In genomic region chr13:33189470-33189869, GRCh38 we compare ENCODE assay signal across 26 cellular contexts.
DNase-seq lines count a peak whose midpoint lies in the region; ATAC-seq and TF ChIP-seq lines count a peak whose summit lies in the region.
"Had no signal": no experiment of that assay in that cellular context is flagged by ENCODE, and none has a peak within 500 bp of the region (broad histone marks: within the 10 kb centered on the region; RNA-seq: fewer than 3 reads in every experiment).

No MANE protein-coding gene starts in this region.

- TF ChIP-seq POLR2A in IMR-90 (IDR thresholded peaks at IDR 0.05; ENCODE audit: low read depth, low read length) = no peak
- TF ChIP-seq POLR2A in gastrocnemius medialis (IDR thresholded peaks at IDR 0.05) = no peak

- H2AK5ac ChIP-seq in IMR-90 (ENCODE audit: low read depth, low read length) = peak overlapping the region; percentile 44; the same call in 1 of the 2 replicates

- CTCF ChIA-PET in AG04450 (lab: Charles Lee) = interaction anchor here (0.5 to 1.1 kb wide), 2 partner anchors 328 to 354 kb away, joined by 3 to 4 read pairs; no protein-coding TSS in a partner anchor
- CTCF ChIA-PET in IMR-90 (lab: Yijun Ruan, JAX) = no interaction called here
- CTCF ChIA-PET in naive thymus-derived CD4-positive, alpha-beta T cell (lab: Charles Lee) = no interaction called here

- intact Hi-C loops in IMR-90 (cut with micrococcal nuclease) = no loop called here
- intact Hi-C loops in gastrocnemius medialis (cut with DNase I; ENCODE audit: low total_unique reads) = no loop called here
- intact Hi-C loops in naive thymus-derived CD4-positive, alpha-beta T cell (cut with micrococcal nuclease) = loop anchor here in 1 of 2 donors (2.0 kb wide), 1 partner anchor 15 kb away; no protein-coding TSS in a partner anchor
- intact Hi-C loops in mucosa of descending colon (cut with DNase I, micrococcal nuclease) = no loop called here
- intact Hi-C loops in psoas muscle (cut with DNase I) = no loop called here

- H3K4me3 ChIP-seq in AG04450 (ENCODE audit: low read depth, low read length) = no peak overlapping the region
- no peak overlapping the region for H3K4me3 ChIP-seq in IMR-90 (ENCODE audit: insufficient read depth, low read depth, low read length)
- H3K4me3 ChIP-seq in esophagus (ENCODE audit: low read depth in 1 of 2, low read length in 2 of 2) = no peak overlapping the region
- no peak overlapping the region for H3K4me3 ChIP-seq in gastrocnemius medialis
- no peak overlapping the region for H3K4me3 ChIP-seq in naive thymus-derived CD4-positive, alpha-beta T cell (ENCODE audit: low read length)
- no peak overlapping the region for H3K4me3 ChIP-seq in mucosa of descending colon
- H3K4me3 ChIP-seq in psoas muscle = no peak overlapping the region
- H3K4me3 ChIP-seq: ascending aorta, lung, prostate gland had no signal

- BruUV-seq in IMR-90 (replicated peaks; lab: Mats Ljungman, UMichigan) = no TSS peak

- H3K27ac ChIP-seq in AG04450 (ENCODE audit: low read depth, low read length) (peak overlapping the region; percentile 25), IMR-90 (ENCODE audit: insufficient read depth, low read length) (peak overlapping the region; percentile 46; the same call in 1 of the 2 replicates), esophagus (ENCODE audit: low read depth in 2 of 2, low read length in 1 of 2) (peak overlapping the region; percentile 3 to 33), gastrocnemius medialis (peak overlapping the region in 3 of 4 donors; percentile 21 to 51 (median 48)), psoas muscle (no peak overlapping the region)
- no peak overlapping the region for H3K27ac ChIP-seq in naive thymus-derived CD4-positive, alpha-beta T cell (ENCODE audit: low read depth, low read length)
- H3K27ac ChIP-seq: prostate gland had no signal

- H2BK120ac ChIP-seq in IMR-90 (ENCODE audit: low read depth, low read length) = 0 out of 2 replicates have a peak overlapping the region, but pooled peaks have one; percentile 19

- H3K36me3 ChIP-seq in IMR-90 (ENCODE audit: control insufficient read depth, insufficient read depth, low read length) (peaks cover 6% of the 10 kb centered on the region), esophagus (ENCODE audit: control insufficient read depth in 2 of 2, insufficient read depth in 2 of 2, low read length in 1 of 2) (no peaks in the 10 kb centered on the region), gastrocnemius medialis (no peaks in the 10 kb centered on the region), mucosa of descending colon (ENCODE audit: low read depth) (no peaks in the 10 kb centered on the region), psoas muscle (ENCODE audit: insufficient read depth in 1 of 2, low read depth in 1 of 2) (no peaks in the 10 kb centered on the region)
- no peaks in the 10 kb centered on the region for H3K36me3 ChIP-seq in naive thymus-derived CD4-positive, alpha-beta T cell (ENCODE audit: control insufficient read depth in 2 of 3, insufficient read depth in 3 of 3, low read length in 3 of 3)
- H3K36me3 ChIP-seq: ascending aorta, prostate gland had no signal

- peaks cover 36 to 81% of the 10 kb centered on the region in 2 experiments for H3K79me1 ChIP-seq in IMR-90 (ENCODE audit: low read depth in 1 of 2, low read length in 2 of 2)

- H2BK15ac ChIP-seq in IMR-90 (ENCODE audit: low read depth, low read length) = peak overlapping the region; percentile 70; the same call in 1 of the 3 replicates

- no peak overlapping the region for H3K4me2 ChIP-seq in IMR-90 (ENCODE audit: low read depth, low read length)

- H3K4me1 Mint-ChIP-seq in naive thymus-derived CD4-positive, alpha-beta T cell = peaks cover 4 to 41% (median 12%) of the 10 kb centered on the region in 7 donors
- H3K4me1 Mint-ChIP-seq: activated naive CD4-positive, alpha-beta T cell treated with anti-CD3 and anti-CD28 coated beads, Interleukin-2, amount 50 U/mL, for 24 hours had no signal

- H3K9ac ChIP-seq in IMR-90 (ENCODE audit: low read depth, low read length) = no peak overlapping the region

- no peak for TF ChIP-seq RAD21 in IMR-90 (IDR thresholded peaks at IDR 0.05; ENCODE audit: low read length)

- peak overlapping the region; percentile 30 for H4K91ac ChIP-seq in IMR-90 (ENCODE audit: insufficient read depth, low read depth, low read length)

- H4K8ac ChIP-seq in IMR-90 (ENCODE audit: low read depth in 2 of 2, low read length in 2 of 2) = peak overlapping the region in 1 of 2 experiments; percentile 56; a peak in 2 of 4 replicates

- H3K9me3 Mint-ChIP-seq in naive thymus-derived CD4-positive, alpha-beta T cell = peaks cover 0 to 3% (median 0%) of the 10 kb centered on the region in 11 donors
- H3K9me3 Mint-ChIP-seq: activated CD8-positive, alpha-beta T cell treated with anti-CD3 and anti-CD28 coated beads for 36 hours; activated naive CD4-positive, alpha-beta T cell treated with anti-CD3 and anti-CD28 coated beads, Interleukin-2, amount 50 U/mL, for 24 hours; activated T-cell treated with anti-CD3 and anti-CD28 coated beads, Interleukin-2, amount 50 U/mL, for 4 hours; CD8-positive, alpha-beta T cell; effector memory CD8-positive, alpha-beta T cell; natural killer cell treated with Interleukin-12 subunit alpha and Interleukin-12 subunit beta and Interleukin-15 and Interleukin-18, amount 100 ng/mL, for 72 hours had no signal

- H2AK9ac ChIP-seq in IMR-90 (replicated peaks; ENCODE audit: low read depth, low read length, poor library complexity) = peak overlapping the region; percentile 33

- peaks cover 0 to 12% (median 6%) of the 10 kb centered on the region in 5 donors for H3K27me3 Mint-ChIP-seq in naive thymus-derived CD4-positive, alpha-beta T cell

- H2AFZ ChIP-seq in IMR-90 (replicated peaks; ENCODE audit: low read length, poor library complexity) = no peak overlapping the region

- peaks cover 21% of the 10 kb centered on the region; the same call in 1 of the 2 replicates for H4K20me1 ChIP-seq in IMR-90 (ENCODE audit: insufficient read depth, low read length)

- no peak for DNase-seq in AG04450 (ENCODE audit: low read depth, low spot score)
- no peak for DNase-seq in IMR-90
- no peak for DNase-seq in gastrocnemius medialis
- no peak for DNase-seq in naive thymus-derived CD4-positive, alpha-beta T cell
- no peak for DNase-seq in mucosa of descending colon
- no peak for DNase-seq in NCI-H69 (lab: John Stamatoyannopoulos, UW)
- DNase-seq in psoas muscle = no peak
- DNase-seq: activated CD8-positive, alpha-beta T cell treated with anti-CD3 and anti-CD28 coated beads for 36 hours; activated T-cell treated with anti-CD3 and anti-CD28 coated beads, Interleukin-2, amount 50 U/mL, for 4 hours; CD8-positive, alpha-beta T cell; DMS79; effector memory CD8-positive, alpha-beta T cell; hippocampal formation; Karpas-422; NCI-H1092 treated with DMSO at 0.1 percent for 48 hours; NCI-H2107; NCI-H526; Right ventricle myocardium superior; stimulated activated CD8-positive, alpha-beta memory T cell treated with anti-CD3 and anti-CD28 coated beads, Interleukin-4, amount 100 ng/mL, for 48 hours; substantia nigra had no signal

- H4K5ac ChIP-seq in IMR-90 (ENCODE audit: low read depth, low read length) = no peak overlapping the region

- peak overlapping the region; percentile 34 for H3K14ac ChIP-seq in IMR-90 (replicated peaks; ENCODE audit: low read depth, low read length)

- H3K9me3 ChIP-seq in AG04450 (ENCODE audit: control insufficient read depth, insufficient read depth, low read length) (no peaks in the 10 kb centered on the region), IMR-90 (ENCODE audit: control insufficient read depth, insufficient read depth, low read length) (no peaks in the 10 kb centered on the region), esophagus (ENCODE audit: control insufficient read depth in 2 of 2, insufficient read depth in 1 of 2, low read depth in 1 of 2, low read length in 1 of 2) (no peaks in the 10 kb centered on the region), gastrocnemius medialis (no peaks in the 10 kb centered on the region), mucosa of descending colon (no peaks in the 10 kb centered on the region), psoas muscle (no peaks in the 10 kb centered on the region)
- no peaks in the 10 kb centered on the region for H3K9me3 ChIP-seq in naive thymus-derived CD4-positive, alpha-beta T cell (ENCODE audit: control insufficient read depth in 2 of 3, low read length in 3 of 3)
- H3K9me3 ChIP-seq: ascending aorta, prostate gland had no signal

- no peak overlapping the region for H2BK5ac ChIP-seq in IMR-90 (ENCODE audit: low read depth, low read length, poor library complexity, severe bottlenecking)

- H3K4me3 Mint-ChIP-seq in naive thymus-derived CD4-positive, alpha-beta T cell = no peak overlapping the region
- H3K4me3 Mint-ChIP-seq: activated CD8-positive, alpha-beta T cell treated with anti-CD3 and anti-CD28 coated beads for 36 hours; activated naive CD4-positive, alpha-beta T cell treated with anti-CD3 and anti-CD28 coated beads, Interleukin-2, amount 50 U/mL, for 24 hours; activated T-cell treated with anti-CD3 and anti-CD28 coated beads, Interleukin-2, amount 50 U/mL, for 4 hours; CD8-positive, alpha-beta T cell; effector memory CD8-positive, alpha-beta T cell; natural killer cell treated with Interleukin-12 subunit alpha and Interleukin-12 subunit beta and Interleukin-15 and Interleukin-18, amount 100 ng/mL, for 72 hours had no signal

- peak overlapping the region; percentile 52 for H3K4ac ChIP-seq in IMR-90 (ENCODE audit: low read depth, low read length)

- peak overlapping the region; percentile 4; the same call in 1 of the 2 replicates for H3K23ac ChIP-seq in IMR-90 (ENCODE audit: low read depth, low read length)

- H3K36me3 Mint-ChIP-seq in naive thymus-derived CD4-positive, alpha-beta T cell = peaks cover 0 to 3% (median 0%) of the 10 kb centered on the region in 5 donors
- H3K36me3 Mint-ChIP-seq: activated naive CD4-positive, alpha-beta T cell treated with anti-CD3 and anti-CD28 coated beads, Interleukin-2, amount 50 U/mL, for 24 hours; CD8-positive, alpha-beta T cell; natural killer cell treated with Interleukin-12 subunit alpha and Interleukin-12 subunit beta and Interleukin-15 and Interleukin-18, amount 100 ng/mL, for 72 hours had no signal

- H3K27ac Mint-ChIP-seq in naive thymus-derived CD4-positive, alpha-beta T cell = peak overlapping the region in 1 of 9 donors; percentile 43
- H3K27ac Mint-ChIP-seq: activated CD8-positive, alpha-beta T cell treated with anti-CD3 and anti-CD28 coated beads for 36 hours; activated naive CD4-positive, alpha-beta T cell treated with anti-CD3 and anti-CD28 coated beads, Interleukin-2, amount 50 U/mL, for 24 hours; CD8-positive, alpha-beta T cell; effector memory CD8-positive, alpha-beta T cell; natural killer cell treated with Interleukin-12 subunit alpha and Interleukin-12 subunit beta and Interleukin-15 and Interleukin-18, amount 100 ng/mL, for 72 hours had no signal

- H2BK20ac ChIP-seq in IMR-90 (ENCODE audit: low read depth, low read length) = peak overlapping the region; percentile 21; the same call in 1 of the 2 replicates

- peak overlapping the region; percentile 0; the same call in 1 of the 2 replicates for H3K18ac ChIP-seq in IMR-90 (ENCODE audit: low read depth, low read length)

- POLR2A ChIA-PET in AG04450 (lab: Yijun Ruan, JAX) = interaction anchor here (1.1 kb wide), 1 partner anchor 354 kb away, joined by 3 read pairs; no protein-coding TSS in a partner anchor
- POLR2A ChIA-PET in IMR-90 (lab: Charles Lee; ENCODE audit: unreplicated experiment) = no interaction called here
- POLR2A ChIA-PET in naive thymus-derived CD4-positive, alpha-beta T cell (lab: Charles Lee) = no interaction called here

- ATAC-seq in IMR-90 (ENCODE audit: low read depth) (no peak), gastrocnemius medialis (no peak), mucosa of descending colon (no peak), psoas muscle (no peak)
- no peak for ATAC-seq in naive thymus-derived CD4-positive, alpha-beta T cell
- ATAC-seq: activated CD8-positive, alpha-beta T cell treated with anti-CD3 and anti-CD28 coated beads for 36 hours; activated T-cell treated with anti-CD3 and anti-CD28 coated beads, Interleukin-2, amount 50 U/mL, for 4 hours; CD8-positive, alpha-beta T cell; effector memory CD8-positive, alpha-beta T cell; natural killer cell treated with Interleukin-12 subunit alpha and Interleukin-12 subunit beta and Interleukin-15 and Interleukin-18, amount 100 ng/mL, for 72 hours had no signal

- in situ Hi-C loops in IMR-90 (cut with MboI; ENCODE audit: low sequenced_read_pairs) (no loop called here), gastrocnemius medialis (cut with MboI; ENCODE audit: low sequenced_read_pairs in 4 of 4) (no loop called here)

- H3K27me3 ChIP-seq in AG04450 (ENCODE audit: control insufficient read depth, insufficient read depth, low read length) = no peaks in the 10 kb centered on the region
- H3K27me3 ChIP-seq in IMR-90 (ENCODE audit: control insufficient read depth, insufficient read depth, low read length) = no peaks in the 10 kb centered on the region
- no peaks in the 10 kb centered on the region for H3K27me3 ChIP-seq in esophagus (ENCODE audit: control insufficient read depth in 1 of 2, insufficient read depth in 2 of 2, low read length in 2 of 2)
- H3K27me3 ChIP-seq in gastrocnemius medialis = no peaks in the 10 kb centered on the region
- H3K27me3 ChIP-seq in naive thymus-derived CD4-positive, alpha-beta T cell (ENCODE audit: control insufficient read depth in 2 of 2, insufficient read depth in 2 of 2, low read length in 2 of 2) = no peaks in the 10 kb centered on the region
- H3K27me3 ChIP-seq in psoas muscle (ENCODE audit: insufficient read depth in 3 of 3, low read length in 2 of 3) = no peaks in the 10 kb centered on the region
- H3K27me3 ChIP-seq: ascending aorta had no signal

- H3K56ac ChIP-seq in IMR-90 (ENCODE audit: extremely low read depth, insufficient read depth, low read length) = no peak overlapping the region

- peaks cover 30% of the 10 kb centered on the region for H3K9me1 ChIP-seq in IMR-90 (ENCODE audit: insufficient read depth, low read length)

- 100% methylated on average over 2 of the region's 6 CpGs; no CpG with 5 or more reads in 1 of the 2 experiments for WGBS in IMR-90 (ENCODE audit: extremely low coverage in 2 of 2, insufficient read length in 1 of 2), 2 experiments
- 81 to 88% methylated on average over 6 of the region's 6 CpGs for WGBS in esophagus, 2 donors
- WGBS in psoas muscle, 3 donors = 86 to 90% (median 88%) methylated on average over 6 of the region's 6 CpGs

- peaks cover 28% of the 10 kb centered on the region for H3K4me1 ChIP-seq in IMR-90 (ENCODE audit: control insufficient read depth, insufficient read depth, low read length)
- peaks cover 0 to 2% of the 10 kb centered on the region in 2 donors for H3K4me1 ChIP-seq in esophagus (ENCODE audit: control insufficient read depth in 2 of 2, insufficient read depth in 2 of 2, low read length in 1 of 2)
- peaks cover 16 to 45% of the 10 kb centered on the region in 2 donors for H3K4me1 ChIP-seq in gastrocnemius medialis
- no peaks in the 10 kb centered on the region for H3K4me1 ChIP-seq in naive thymus-derived CD4-positive, alpha-beta T cell (ENCODE audit: control insufficient read depth in 2 of 2, insufficient read depth in 2 of 2, low read length in 2 of 2)
- no peaks in the 10 kb centered on the region for H3K4me1 ChIP-seq in mucosa of descending colon (ENCODE audit: low read depth)
- H3K4me1 ChIP-seq in psoas muscle = peaks cover 6% of the 10 kb centered on the region
- H3K4me1 ChIP-seq: prostate gland had no signal

- dilution Hi-C loops in IMR-90 (cut with HindIII; ENCODE audit: low sequenced_read_pairs, unreplicated experiment) = no loop called here

- no peak for TF ChIP-seq CTCF in AG04450 (IDR thresholded peaks at IDR 0.05; ENCODE audit: low read depth, low read length)
- no peak for TF ChIP-seq CTCF in IMR-90 (conservative IDR thresholded peaks at IDR 0.05; ENCODE audit: low read depth, low read length)
- no peak for TF ChIP-seq CTCF in gastrocnemius medialis (IDR thresholded peaks at IDR 0.05 in 4 of 5, conservative IDR thresholded peaks at IDR 0.05 in 1 of 5)
- TF ChIP-seq CTCF in mucosa of descending colon (IDR thresholded peaks at IDR 0.05) = no peak
- TF ChIP-seq CTCF in psoas muscle (IDR thresholded peaks at IDR 0.05) = no peak

Comparison
In these comparisons a context has a peak if more than half of its experiments do, and no peak if none do; other contexts are left out.
1. H3K27ac ChIP-seq: peak in AG04450 (single experiment), IMR-90 (single experiment), esophagus (2 of 2) and gastrocnemius medialis (3 of 4); none in naive thymus-derived CD4-positive, alpha-beta T cell (single experiment) and psoas muscle (single experiment).